In genomic region chr17:75516255-75516618, GRCh38 we compare ENCODE assay signal across 8 cellular contexts.
DNase-seq lines count a peak whose midpoint lies in the region; ATAC-seq and TF ChIP-seq lines count a peak whose summit lies in the region.

Gene TSEN54, plus strand, starts transcription at chr17:75516528. Its CDS starts 33 bp downstream, at chr17:75516561.

- no peaks in the 10 kb centered on the region for H3K27me3 ChIP-seq in layer of hippocampus (ENCODE audit: control insufficient read depth, insufficient read depth, low read length)

- DNase-seq in AG09319 (ENCODE audit: extremely low read depth, low read depth), result peak; percentile 57
- DNase-seq in NCI-H526 (lab: John Stamatoyannopoulos, UW), result peak; percentile 76 to 96
- DNase-seq in activated CD4-positive, alpha-beta T cell treated with anti-CD3 and anti-CD28 coated beads for 48 hours, result peak; percentile 97
- peak; percentile 93 to 97 for DNase-seq in stimulated activated CD4-positive, alpha-beta T cell treated with anti-CD3 and anti-CD28 coated beads, Interleukin-1b, Interleukin-23, amount 100 ng/mL, for 4 hours (ENCODE audit: low read depth in 2 of 2)

- peak; percentile 58 for TF ChIP-seq POLR2A in GM19099 (IDR thresholded peaks at IDR 0.05; ENCODE audit: extremely low read depth, insufficient read length, low read depth)

- no peak for TF ChIP-seq CTCF in AG09319 (IDR thresholded peaks at IDR 0.05; ENCODE audit: low read depth, low read length)

- H3K27ac ChIP-seq in cingulate gyrus (ENCODE audit: low read depth, low read length) (peak within 1 kb of the TSS; percentile 91), layer of hippocampus (ENCODE audit: low read depth, low read length) (peak within 1 kb of the TSS; percentile 90)

- peak; percentile 70 for ATAC-seq in HG03439 (IDR thresholded peaks at IDR 0.05; ENCODE audit: unreplicated experiment)

Comparison
In these comparisons a context has a peak if more than half of its experiments do, and no peak if none do; other contexts are left out.
1. Peak in every context shown above with its lines: DNase-seq, ATAC-seq and H3K27ac ChIP-seq.